Comparison of ENCODE assay signal across 1 cellular context in the genomic region with DNA sequence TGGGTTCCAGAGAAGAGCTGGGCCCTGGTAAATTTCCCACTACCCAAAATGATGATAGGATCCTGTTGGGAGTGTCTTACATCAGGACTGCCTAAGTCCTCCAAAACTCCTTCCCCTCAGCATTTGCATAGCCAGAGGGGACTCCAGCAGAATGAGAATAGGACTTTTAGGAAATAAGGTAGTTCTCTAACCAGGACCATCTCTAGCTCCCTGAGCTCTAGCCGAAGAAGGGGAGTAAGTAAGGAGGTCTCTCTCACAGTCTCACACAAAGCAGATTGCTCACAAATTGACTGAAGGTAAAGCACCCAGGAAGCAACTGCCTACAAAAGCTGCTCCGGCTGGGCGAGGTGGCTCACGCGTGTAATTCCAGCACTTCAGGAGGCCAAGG.
TF ChIP-seq lines count a peak whose summit lies in the region.

No MANE protein-coding gene starts in this region.

TF ChIP-seq in WTC11, 78 proteins besides CTCF, POLR2A, EP300 and RAD21 (continued from another document):
- TF ChIP-seq, protein P1, sequence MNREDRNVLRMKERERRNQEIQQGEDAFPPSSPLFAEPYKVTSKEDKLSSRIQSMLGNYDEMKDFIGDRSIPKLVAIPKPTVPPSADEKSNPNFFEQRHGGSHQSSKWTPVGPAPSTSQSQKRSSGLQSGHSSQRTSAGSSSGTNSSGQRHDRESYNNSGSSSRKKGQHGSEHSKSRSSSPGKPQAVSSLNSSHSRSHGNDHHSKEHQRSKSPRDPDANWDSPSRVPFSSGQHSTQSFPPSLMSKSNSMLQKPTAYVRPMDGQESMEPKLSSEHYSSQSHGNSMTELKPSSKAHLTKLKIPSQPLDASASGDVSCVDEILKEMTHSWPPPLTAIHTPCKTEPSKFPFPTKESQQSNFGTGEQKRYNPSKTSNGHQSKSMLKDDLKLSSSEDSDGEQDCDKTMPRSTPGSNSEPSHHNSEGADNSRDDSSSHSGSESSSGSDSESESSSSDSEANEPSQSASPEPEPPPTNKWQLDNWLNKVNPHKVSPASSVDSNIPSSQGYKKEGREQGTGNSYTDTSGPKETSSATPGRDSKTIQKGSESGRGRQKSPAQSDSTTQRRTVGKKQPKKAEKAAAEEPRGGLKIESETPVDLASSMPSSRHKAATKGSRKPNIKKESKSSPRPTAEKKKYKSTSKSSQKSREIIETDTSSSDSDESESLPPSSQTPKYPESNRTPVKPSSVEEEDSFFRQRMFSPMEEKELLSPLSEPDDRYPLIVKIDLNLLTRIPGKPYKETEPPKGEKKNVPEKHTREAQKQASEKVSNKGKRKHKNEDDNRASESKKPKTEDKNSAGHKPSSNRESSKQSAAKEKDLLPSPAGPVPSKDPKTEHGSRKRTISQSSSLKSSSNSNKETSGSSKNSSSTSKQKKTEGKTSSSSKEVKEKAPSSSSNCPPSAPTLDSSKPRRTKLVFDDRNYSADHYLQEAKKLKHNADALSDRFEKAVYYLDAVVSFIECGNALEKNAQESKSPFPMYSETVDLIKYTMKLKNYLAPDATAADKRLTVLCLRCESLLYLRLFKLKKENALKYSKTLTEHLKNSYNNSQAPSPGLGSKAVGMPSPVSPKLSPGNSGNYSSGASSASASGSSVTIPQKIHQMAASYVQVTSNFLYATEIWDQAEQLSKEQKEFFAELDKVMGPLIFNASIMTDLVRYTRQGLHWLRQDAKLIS (CRISPR knock-in tag; IDR thresholded peaks at IDR 0.05; ENCODE audit: borderline replicate concordance): no peak
- TF ChIP-seq ZNF263 (CRISPR knock-in tag; IDR thresholded peaks at IDR 0.05; ENCODE audit: low read depth) (no peak), ZNF416 (CRISPR knock-in tag; IDR thresholded peaks at IDR 0.05) (no peak), ETV6 (CRISPR knock-in tag; IDR thresholded peaks at IDR 0.05) (peak; percentile 20; the same call in 1 of the 2 replicates)
- TF ChIP-seq, protein P2, sequence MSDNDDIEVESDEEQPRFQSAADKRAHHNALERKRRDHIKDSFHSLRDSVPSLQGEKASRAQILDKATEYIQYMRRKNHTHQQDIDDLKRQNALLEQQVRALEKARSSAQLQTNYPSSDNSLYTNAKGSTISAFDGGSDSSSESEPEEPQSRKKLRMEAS (CRISPR knock-in tag; IDR thresholded peaks at IDR 0.05): no peak
